Comparison of ENCODE assay signal across 25 cellular contexts in genomic region chr9:130867556-130867955, GRCh38. TPM values are rescaled to one million over a fixed set of nuclear protein-coding genes. Genes with fewer than 3 reads are reported as not detected.
DNase-seq lines count a peak whose midpoint lies in the region; ATAC-seq, FAIRE-seq and TF ChIP-seq lines count a peak whose summit lies in the region.
"Had no signal": no experiment of that assay in that cellular context is flagged by ENCODE, and none has a peak within 500 bp of the region (broad histone marks: within the 10 kb centered on the region; RNA-seq: fewer than 3 reads in every experiment).

No MANE protein-coding gene starts in this region.

- H3K27ac Mint-ChIP-seq in astrocyte (ENCODE audit: unreplicated experiment) = no peak overlapping the region

- H3K4me1 ChIP-seq in astrocyte (ENCODE audit: insufficient read depth, low read length) = peaks cover 26% of the 10 kb centered on the region
- H3K4me1 ChIP-seq in spleen = peaks cover 0 to 39% (median 16%) of the 10 kb centered on the region in 6 donors
- peaks cover 3 to 5% of the 10 kb centered on the region in 2 donors for H3K4me1 ChIP-seq in gastrocnemius medialis
- peaks cover 8% of the 10 kb centered on the region for H3K4me1 ChIP-seq in hepatocyte (ENCODE audit: insufficient read depth)
- H3K4me1 ChIP-seq in testis = peaks cover 31% of the 10 kb centered on the region

- H3K4me3 Mint-ChIP-seq in astrocyte (ENCODE audit: unreplicated experiment) = no peak overlapping the region
- H3K4me3 Mint-ChIP-seq: CD14-positive monocyte; CD8-positive, alpha-beta memory T cell had no signal

- H3K9me3 Mint-ChIP-seq in astrocyte (ENCODE audit: unreplicated experiment) = no peaks in the 10 kb centered on the region
- H3K9me3 Mint-ChIP-seq: CD14-positive monocyte; CD8-positive, alpha-beta memory T cell had no signal

- TF ChIP-seq CTCF in astrocyte (IDR thresholded peaks at IDR 0.05; ENCODE audit: insufficient read depth, low read depth, low read length) (no peak), spleen (IDR thresholded peaks at IDR 0.05 in 8 of 11, conservative IDR thresholded peaks at IDR 0.05 in 3 of 11) (no peak), gastrocnemius medialis (IDR thresholded peaks at IDR 0.05 in 4 of 5, conservative IDR thresholded peaks at IDR 0.05 in 1 of 5) (no peak), hepatocyte (IDR thresholded peaks at IDR 0.05; ENCODE audit: poor library complexity) (no peak), testis (IDR thresholded peaks at IDR 0.05) (no peak)

- ATAC-seq in gastrocnemius medialis = no peak

- no peak overlapping the region for H3K4me3 ChIP-seq in astrocyte (ENCODE audit: insufficient read depth, low read depth, low read length)
- H3K4me3 ChIP-seq in spleen = no peak overlapping the region
- H3K4me3 ChIP-seq in gastrocnemius medialis = no peak overlapping the region
- no peak overlapping the region for H3K4me3 ChIP-seq in hepatocyte
- no peak overlapping the region for H3K4me3 ChIP-seq in testis
- H3K4me3 ChIP-seq: MG63, PC-9 had no signal

- H3K27me3 Mint-ChIP-seq in astrocyte (ENCODE audit: low read depth, unreplicated experiment) = no peaks in the 10 kb centered on the region

- no peak for FAIRE-seq in astrocyte (lab: Jason Lieb, UNC)
- FAIRE-seq: GM18507 had no signal

- intact Hi-C loops in spleen (cut with DNase I; ENCODE audit: low total_unique reads) (loop anchor here (5.0 kb wide), 2 partner anchors 165 to 175 kb away; no protein-coding TSS in a partner anchor), gastrocnemius medialis (cut with DNase I; ENCODE audit: low total_unique reads) (loop anchor here (2.0 to 5.0 kb wide), 2 partner anchors 161 to 180 kb away; no protein-coding TSS in a partner anchor), testis (cut with DNase I; ENCODE audit: low total_unique reads) (loop anchor here (10.0 kb wide), 1 partner anchor 67 kb away; the partner anchor contains the start of gene FIBCD1)

- peaks cover 20% of the 10 kb centered on the region for H3K36me3 Mint-ChIP-seq in astrocyte (ENCODE audit: low read depth, unreplicated experiment)

- H3K4me2 ChIP-seq in astrocyte (ENCODE audit: low read length) (no peak overlapping the region), hepatocyte (no peak overlapping the region)
- H3K4me2 ChIP-seq: PC-9 had no signal

- H3K79me2 ChIP-seq in astrocyte (ENCODE audit: insufficient read depth, low read length) = peaks cover 93% of the 10 kb centered on the region
- H3K79me2 ChIP-seq in hepatocyte = peaks cover 83% of the 10 kb centered on the region

- TF ChIP-seq POLR2A in spleen (IDR thresholded peaks at IDR 0.05) = no peak
- TF ChIP-seq POLR2A in gastrocnemius medialis (IDR thresholded peaks at IDR 0.05) = no peak
- TF ChIP-seq POLR2A in testis (IDR thresholded peaks at IDR 0.05) = no peak

- peaks cover 28% of the 10 kb centered on the region for H3K4me1 Mint-ChIP-seq in astrocyte (ENCODE audit: low read depth, unreplicated experiment)
- H3K4me1 Mint-ChIP-seq: CD14-positive monocyte had no signal

- H3K9me3 ChIP-seq in astrocyte (ENCODE audit: insufficient read depth, low read depth, low read length) (no peaks in the 10 kb centered on the region), spleen (no peaks in the 10 kb centered on the region), gastrocnemius medialis (no peaks in the 10 kb centered on the region), hepatocyte (ENCODE audit: low read depth) (no peaks in the 10 kb centered on the region), testis (no peaks in the 10 kb centered on the region)
- H3K9me3 ChIP-seq: BE2C, MG63 had no signal

- H3K27ac ChIP-seq in astrocyte (ENCODE audit: low read depth, low read length) (no peak overlapping the region), spleen (no peak overlapping the region), gastrocnemius medialis (no peak overlapping the region), hepatocyte (no peak overlapping the region), testis (no peak overlapping the region)
- H3K27ac ChIP-seq: PC-9 had no signal

- H4K20me1 ChIP-seq in astrocyte (ENCODE audit: insufficient read depth, low read length) (peaks cover 91% of the 10 kb centered on the region), hepatocyte (ENCODE audit: insufficient read depth, poor library complexity, severe bottlenecking) (peaks cover 75% of the 10 kb centered on the region)

- H3K9ac ChIP-seq in astrocyte (ENCODE audit: low read length) = peak overlapping the region; percentile 5

- H3K36me3 ChIP-seq in astrocyte (ENCODE audit: insufficient read depth, low read length) = peaks cover 45% of the 10 kb centered on the region
- peaks cover 0 to 71% (median 28%) of the 10 kb centered on the region in 6 donors for H3K36me3 ChIP-seq in spleen
- H3K36me3 ChIP-seq in gastrocnemius medialis = peaks cover 0 to 25% of the 10 kb centered on the region in 2 donors
- no peaks in the 10 kb centered on the region for H3K36me3 ChIP-seq in hepatocyte (replicated peaks; ENCODE audit: insufficient read depth, low read depth)
- no peaks in the 10 kb centered on the region for H3K36me3 ChIP-seq in testis (ENCODE audit: low read depth, missing control alignments)

- H2AFZ ChIP-seq in astrocyte (ENCODE audit: low read depth, low read length) (no peak overlapping the region), hepatocyte (no peak overlapping the region)
- H2AFZ ChIP-seq: PC-9 had no signal

- 92 to 97% (median 93%) methylated on average over 9 of the region's 9 CpGs for WGBS in spleen, 5 donors
- 97% methylated on average over 9 of the region's 9 CpGs for WGBS in hepatocyte (ENCODE audit: low lambda C conversion rate, missing lambda C conversion rate)
- WGBS in testis, 2 donors = 75 to 81% methylated on average over 8 to 9 of the region's 9 CpGs

- DNase-seq in D341Med (ENCODE audit: low spot score) = peak; percentile 5
- DNase-seq in astrocyte (ENCODE audit: low read depth) = no peak
- peak; percentile 31 for DNase-seq in medulla oblongata (ENCODE audit: extremely low spot score)
- peak; percentile 40 for DNase-seq in spleen
- DNase-seq in gastrocnemius medialis = no peak
- DNase-seq in hepatocyte (ENCODE audit: low spot score) = no peak
- no peak for DNase-seq in COLO829 (ENCODE audit: low spot score)
- no peak for DNase-seq in testis
- DNase-seq: 8988T; ACHN; BE2C; Calu3; CD8-positive, alpha-beta memory T cell; H7; KBM-7; MG63; NCI-H2029; NCI-H446 treated with DMSO at 0.1 percent for 48 hours; NCI-H526; SHP77 had no signal

- in situ Hi-C loops in gastrocnemius medialis (cut with MboI; ENCODE audit: low sequenced_read_pairs in 4 of 4) = loop anchor here in 3 of 4 donors (5.0 to 10.0 kb wide), 2 partner anchors 160 to 163 kb away; no protein-coding TSS in a partner anchor

- no peaks in the 10 kb centered on the region for H3K27me3 ChIP-seq in astrocyte (ENCODE audit: insufficient read depth, low read length)
- H3K27me3 ChIP-seq in spleen (replicated peaks in 1 of 7) = no peaks in the 10 kb centered on the region
- H3K27me3 ChIP-seq in gastrocnemius medialis = no peaks in the 10 kb centered on the region
- no peaks in the 10 kb centered on the region for H3K27me3 ChIP-seq in hepatocyte
- no peaks in the 10 kb centered on the region for H3K27me3 ChIP-seq in testis
- H3K27me3 ChIP-seq: BE2C, MG63 had no signal

- no peaks in the 10 kb centered on the region for H3K9me2 ChIP-seq in hepatocyte (replicated peaks; ENCODE audit: insufficient read depth)

RNA-seq across cellular contexts. Expression of gene QRFP, which starts 29.1 kb away (rescaled TPM):
- total RNA-seq in astrocyte = not detected in 2 replicates
- not detected for total RNA-seq in spleen
- under 1 TPM in 2 of 3 donors, not detected in 1; 0.13 to 0.16 TPM for polyA plus RNA-seq in spleen
- not detected for total RNA-seq in gastrocnemius medialis
- total RNA-seq in hepatocyte = not detected in 2 replicates
- polyA plus RNA-seq in hepatocyte = 0.21 and 0.74 TPM in 2 replicates
- total RNA-seq in testis = under 1 TPM in 1 of 2 donors, not detected in 1; 0.24 TPM
- not detected for polyA plus RNA-seq in testis (ENCODE audit: insufficient read depth, low read depth, low replicate concordance)
- total RNA-seq: Calu3; CD8-positive, alpha-beta memory T cell; H7; PC-9; RPMI7951; SK-MEL-5 had no signal
- polyA plus RNA-seq: CD8-positive, alpha-beta memory T cell had no signal

RNA-seq across cellular contexts. Expression of gene ABL1, which starts 32.5 kb away (rescaled TPM):
- total RNA-seq in astrocyte (113 and 117 TPM in 2 replicates), spleen (10 to 100 TPM; 36.2 to 76.7 (median 55.5) TPM), gastrocnemius medialis (10 to 100 TPM; 22.8 to 55.5 (median 28.5) TPM), hepatocyte (44.5 and 46.6 TPM in 2 replicates), testis (10 to 100 TPM; 57.2 to 65.9 TPM)
- polyA plus RNA-seq in spleen (10 to 100 TPM in 2 of 3 donors, 1 to 10 TPM in 1; 9.7 to 17.0 (median 11.5) TPM), hepatocyte (41.1 and 43.2 TPM in 2 replicates), testis (ENCODE audit: insufficient read depth, low read depth, low replicate concordance) (51.0 TPM)

Comparison
In these comparisons a context has a peak if more than half of its experiments do, and no peak if none do; other contexts are left out.
1. DNase-seq: peak in D341Med (single experiment), medulla oblongata (single experiment) and spleen (single experiment); none in astrocyte (single experiment), gastrocnemius medialis (0 of 2), hepatocyte (single experiment), COLO829 (single experiment) and testis (single experiment).